Comparison of ENCODE assay signal across 2 cellular contexts in the genomic region with DNA sequence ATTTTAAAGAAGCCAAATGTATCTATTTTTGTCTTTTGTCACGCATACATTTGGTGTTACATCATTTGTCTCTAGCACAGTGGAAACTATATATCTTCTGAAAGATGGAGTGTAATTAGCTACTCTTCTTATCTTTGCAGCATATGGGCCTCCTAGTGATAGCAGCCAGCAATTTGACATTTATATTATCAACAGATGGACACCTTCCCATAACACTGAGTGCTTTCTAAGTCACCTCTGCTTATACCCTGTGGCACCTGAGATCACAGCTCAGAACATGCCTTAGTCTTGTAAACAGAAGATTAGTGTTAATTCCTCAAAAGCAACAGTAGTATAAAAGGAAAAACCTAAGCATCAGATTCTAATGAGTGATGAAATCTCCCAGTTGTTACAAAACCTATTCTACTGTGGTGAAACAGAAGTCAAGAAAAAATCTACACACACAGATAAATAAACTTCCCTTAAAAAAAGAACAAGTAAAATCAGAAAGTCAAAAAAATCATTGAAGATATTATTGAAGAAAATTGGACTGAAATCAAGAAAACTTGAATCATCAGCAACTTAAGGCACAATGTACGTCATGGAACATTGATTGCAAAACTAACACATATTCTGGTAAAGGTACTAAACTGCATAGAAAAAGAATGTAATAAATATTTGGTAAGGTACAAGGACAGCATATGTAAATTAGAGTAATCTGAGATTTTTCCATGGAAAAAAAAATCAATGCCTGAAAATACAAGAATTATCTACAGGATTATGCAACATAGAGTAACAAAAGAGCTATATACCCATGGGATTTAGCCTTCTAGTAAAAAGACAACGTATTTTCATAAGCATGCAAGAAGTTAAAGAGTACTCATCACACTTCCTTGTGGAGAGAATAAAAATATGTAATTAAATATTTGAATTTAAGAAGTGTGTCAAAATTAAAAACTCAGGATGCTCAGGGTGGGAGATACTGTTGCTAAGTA.
TF ChIP-seq lines count a peak whose summit lies in the region.

No MANE protein-coding gene starts in this region.

TF ChIP-seq in K562, 482 proteins besides CTCF, POLR2A, EP300 and RAD21 (continues in another document):
- no peak for TF ChIP-seq CEBPG (CRISPR knock-in tag; IDR thresholded peaks at IDR 0.05)
- peak in 1 of 2 experiments; percentile 80; a peak in 3 of 4 replicates for TF ChIP-seq CEBPG (tag; conservative IDR thresholded peaks at IDR 0.05 in 1 of 2, IDR thresholded peaks at IDR 0.05 in 1 of 2)
- no peak for TF ChIP-seq ZC3H4 (CRISPR knock-in tag; IDR thresholded peaks at IDR 0.05; ENCODE audit: borderline replicate concordance)
- TF ChIP-seq, protein P1, sequence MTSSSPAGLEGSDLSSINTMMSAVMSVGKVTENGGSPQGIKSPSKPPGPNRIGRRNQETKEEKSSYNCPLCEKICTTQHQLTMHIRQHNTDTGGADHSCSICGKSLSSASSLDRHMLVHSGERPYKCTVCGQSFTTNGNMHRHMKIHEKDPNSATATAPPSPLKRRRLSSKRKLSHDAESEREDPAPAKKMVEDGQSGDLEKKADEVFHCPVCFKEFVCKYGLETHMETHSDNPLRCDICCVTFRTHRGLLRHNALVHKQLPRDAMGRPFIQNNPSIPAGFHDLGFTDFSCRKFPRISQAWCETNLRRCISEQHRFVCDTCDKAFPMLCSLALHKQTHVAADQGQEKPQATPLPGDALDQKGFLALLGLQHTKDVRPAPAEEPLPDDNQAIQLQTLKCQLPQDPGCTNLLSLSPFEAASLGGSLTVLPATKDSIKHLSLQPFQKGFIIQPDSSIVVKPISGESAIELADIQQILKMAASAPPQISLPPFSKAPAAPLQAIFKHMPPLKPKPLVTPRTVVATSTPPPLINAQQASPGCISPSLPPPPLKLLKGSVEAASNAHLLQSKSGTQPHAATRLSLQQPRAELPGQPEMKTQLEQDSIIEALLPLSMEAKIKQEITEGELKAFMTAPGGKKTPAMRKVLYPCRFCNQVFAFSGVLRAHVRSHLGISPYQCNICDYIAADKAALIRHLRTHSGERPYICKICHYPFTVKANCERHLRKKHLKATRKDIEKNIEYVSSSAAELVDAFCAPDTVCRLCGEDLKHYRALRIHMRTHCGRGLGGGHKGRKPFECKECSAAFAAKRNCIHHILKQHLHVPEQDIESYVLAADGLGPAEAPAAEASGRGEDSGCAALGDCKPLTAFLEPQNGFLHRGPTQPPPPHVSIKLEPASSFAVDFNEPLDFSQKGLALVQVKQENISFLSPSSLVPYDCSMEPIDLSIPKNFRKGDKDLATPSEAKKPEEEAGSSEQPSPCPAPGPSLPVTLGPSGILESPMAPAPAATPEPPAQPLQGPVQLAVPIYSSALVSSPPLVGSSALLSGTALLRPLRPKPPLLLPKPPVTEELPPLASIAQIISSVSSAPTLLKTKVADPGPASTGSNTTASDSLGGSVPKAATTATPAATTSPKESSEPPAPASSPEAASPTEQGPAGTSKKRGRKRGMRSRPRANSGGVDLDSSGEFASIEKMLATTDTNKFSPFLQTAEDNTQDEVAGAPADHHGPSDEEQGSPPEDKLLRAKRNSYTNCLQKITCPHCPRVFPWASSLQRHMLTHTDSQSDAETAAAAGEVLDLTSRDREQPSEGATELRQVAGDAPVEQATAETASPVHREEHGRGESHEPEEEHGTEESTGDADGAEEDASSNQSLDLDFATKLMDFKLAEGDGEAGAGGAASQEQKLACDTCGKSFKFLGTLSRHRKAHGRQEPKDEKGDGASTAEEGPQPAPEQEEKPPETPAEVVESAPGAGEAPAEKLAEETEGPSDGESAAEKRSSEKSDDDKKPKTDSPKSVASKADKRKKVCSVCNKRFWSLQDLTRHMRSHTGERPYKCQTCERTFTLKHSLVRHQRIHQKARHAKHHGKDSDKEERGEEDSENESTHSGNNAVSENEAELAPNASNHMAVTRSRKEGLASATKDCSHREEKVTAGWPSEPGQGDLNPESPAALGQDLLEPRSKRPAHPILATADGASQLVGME (CRISPR knock-in tag; IDR thresholded peaks at IDR 0.05), result no peak
- TF ChIP-seq NR2C2 (CRISPR knock-in tag; IDR thresholded peaks at IDR 0.05), result no peak
- TF ChIP-seq NR2C2 (tag; IDR thresholded peaks at IDR 0.05), result no peak
- TF ChIP-seq PHB (CRISPR knock-in tag; IDR thresholded peaks at IDR 0.05), result no peak
- peak; percentile 90 for TF ChIP-seq MEIS2 (IDR thresholded peaks at IDR 0.05; ENCODE audit: partially characterized antibody)
- peak; percentile 85; the same call in 1 of the 2 replicates for TF ChIP-seq PML (IDR thresholded peaks at IDR 0.05; ENCODE audit: low read length)
- peak; percentile 52; the same call in 1 of the 2 replicates for TF ChIP-seq POLR2AphosphoS5 (IDR thresholded peaks at IDR 0.05; ENCODE audit: control insufficient read depth, insufficient read depth, low read depth, low read length)
- TF ChIP-seq, protein P2, sequence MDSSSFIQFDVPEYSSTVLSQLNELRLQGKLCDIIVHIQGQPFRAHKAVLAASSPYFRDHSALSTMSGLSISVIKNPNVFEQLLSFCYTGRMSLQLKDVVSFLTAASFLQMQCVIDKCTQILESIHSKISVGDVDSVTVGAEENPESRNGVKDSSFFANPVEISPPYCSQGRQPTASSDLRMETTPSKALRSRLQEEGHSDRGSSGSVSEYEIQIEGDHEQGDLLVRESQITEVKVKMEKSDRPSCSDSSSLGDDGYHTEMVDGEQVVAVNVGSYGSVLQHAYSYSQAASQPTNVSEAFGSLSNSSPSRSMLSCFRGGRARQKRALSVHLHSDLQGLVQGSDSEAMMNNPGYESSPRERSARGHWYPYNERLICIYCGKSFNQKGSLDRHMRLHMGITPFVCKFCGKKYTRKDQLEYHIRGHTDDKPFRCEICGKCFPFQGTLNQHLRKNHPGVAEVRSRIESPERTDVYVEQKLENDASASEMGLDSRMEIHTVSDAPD (CRISPR knock-in tag; IDR thresholded peaks at IDR 0.05), result no peak
- TF ChIP-seq ZNF766 (CRISPR knock-in tag; conservative IDR thresholded peaks at IDR 0.05), result no peak
- TF ChIP-seq MCM3 (IDR thresholded peaks at IDR 0.05), result no peak
- no peak for TF ChIP-seq ARNT (IDR thresholded peaks at IDR 0.05)
- no peak for TF ChIP-seq ZNF134 (CRISPR knock-in tag; conservative IDR thresholded peaks at IDR 0.05)
- 0 out of 2 replicates have a peak, but pooled peaks have one; percentile 13 for TF ChIP-seq CXXC5 (CRISPR knock-in tag; IDR thresholded peaks at IDR 0.05)
- peak in 1 of 2 experiments; percentile 51; a peak in 1 of 4 replicates for TF ChIP-seq RCOR1 (IDR thresholded peaks at IDR 0.05; ENCODE audit: borderline replicate concordance in 1 of 2, low read depth in 2 of 2, low read length in 2 of 2)
- TF ChIP-seq SIRT6 (IDR thresholded peaks at IDR 0.05; ENCODE audit: low read depth, low read length), result no peak
- TF ChIP-seq MXD1 (CRISPR knock-in tag; IDR thresholded peaks at IDR 0.05; ENCODE audit: borderline replicate concordance, poor library complexity, severe bottlenecking), result no peak
- peak; percentile 48; the same call in 1 of the 2 replicates for TF ChIP-seq LEF1 (IDR thresholded peaks at IDR 0.05)
- TF ChIP-seq ATF1 (CRISPR knock-in tag; IDR thresholded peaks at IDR 0.05), result no peak
- TF ChIP-seq ATF1 (tag; IDR thresholded peaks at IDR 0.05), result peak; percentile 39; the same call in 1 of the 2 replicates
- TF ChIP-seq SAFB (IDR thresholded peaks at IDR 0.05; ENCODE audit: borderline replicate concordance, low read depth, low read length), result no peak
- no peak for TF ChIP-seq NCOA1 (IDR thresholded peaks at IDR 0.05; ENCODE audit: low read depth)

TF ChIP-seq in WTC11, 78 proteins besides CTCF, POLR2A, EP300 and RAD21:
- TF ChIP-seq ZNF138 (CRISPR knock-in tag; conservative IDR thresholded peaks at IDR 0.05) (no peak), E2F1 (CRISPR knock-in tag; IDR thresholded peaks at IDR 0.05) (no peak), CREB1 (CRISPR knock-in tag; IDR thresholded peaks at IDR 0.05) (no peak), JAZF1 (CRISPR knock-in tag; IDR thresholded peaks at IDR 0.05) (no peak), GRHL2 (CRISPR knock-in tag; IDR thresholded peaks at IDR 0.05; ENCODE audit: insufficient replicate concordance, severe bottlenecking) (no peak), ZNF232 (CRISPR knock-in tag; IDR thresholded peaks at IDR 0.05) (no peak), TEAD1 (CRISPR knock-in tag; IDR thresholded peaks at IDR 0.05) (no peak), TP53 (CRISPR knock-in tag; IDR thresholded peaks at IDR 0.05) (no peak), JUN (CRISPR knock-in tag; IDR thresholded peaks at IDR 0.05) (no peak), ZNF219 (CRISPR knock-in tag; IDR thresholded peaks at IDR 0.05; ENCODE audit: borderline replicate concordance) (no peak), EMX1 (CRISPR knock-in tag; IDR thresholded peaks at IDR 0.05) (no peak), ZNF396 (CRISPR knock-in tag; IDR thresholded peaks at IDR 0.05; ENCODE audit: borderline replicate concordance) (no peak), TEAD4 (CRISPR knock-in tag; IDR thresholded peaks at IDR 0.05) (no peak)
- TF ChIP-seq, protein P3, sequence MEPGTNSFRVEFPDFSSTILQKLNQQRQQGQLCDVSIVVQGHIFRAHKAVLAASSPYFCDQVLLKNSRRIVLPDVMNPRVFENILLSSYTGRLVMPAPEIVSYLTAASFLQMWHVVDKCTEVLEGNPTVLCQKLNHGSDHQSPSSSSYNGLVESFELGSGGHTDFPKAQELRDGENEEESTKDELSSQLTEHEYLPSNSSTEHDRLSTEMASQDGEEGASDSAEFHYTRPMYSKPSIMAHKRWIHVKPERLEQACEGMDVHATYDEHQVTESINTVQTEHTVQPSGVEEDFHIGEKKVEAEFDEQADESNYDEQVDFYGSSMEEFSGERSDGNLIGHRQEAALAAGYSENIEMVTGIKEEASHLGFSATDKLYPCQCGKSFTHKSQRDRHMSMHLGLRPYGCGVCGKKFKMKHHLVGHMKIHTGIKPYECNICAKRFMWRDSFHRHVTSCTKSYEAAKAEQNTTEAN (CRISPR knock-in tag; IDR thresholded peaks at IDR 0.05), result no peak
